13 cellular contexts compared by ENCODE assay signal in genomic region chr5:56638768-56639238, GRCh38.
DNase-seq lines count a peak whose midpoint lies in the region; ATAC-seq, FAIRE-seq and TF ChIP-seq lines count a peak whose summit lies in the region.
"Had no signal": no experiment of that assay in that cellular context is flagged by ENCODE, and none has a peak within 500 bp of the region (broad histone marks: within the 10 kb centered on the region; RNA-seq: fewer than 3 reads in every experiment).

No MANE protein-coding gene starts in this region.

- no peaks in the 10 kb centered on the region for H3K36me3 ChIP-seq in keratinocyte (ENCODE audit: control insufficient read depth in 2 of 2, extremely low read depth in 1 of 2, insufficient read depth in 2 of 2, low read length in 2 of 2)
- H3K36me3 ChIP-seq: Peyer's patch had no signal

- peak overlapping the region; percentile 60 for H3K27ac Mint-ChIP-seq in type B pancreatic cell
- H3K27ac Mint-ChIP-seq: activated CD8-positive, alpha-beta memory T cell treated with anti-CD3 and anti-CD28 coated beads, Interleukin-2, amount 10 ng/mL, durations not matched to agents 7 days and 5 days had no signal

- no peak for ATAC-seq in GM21526 (IDR thresholded peaks at IDR 0.05; ENCODE audit: low FRiP score, unreplicated experiment)
- ATAC-seq: activated CD8-positive, alpha-beta memory T cell treated with anti-CD3 and anti-CD28 coated beads, Interleukin-2, amount 10 ng/mL, durations not matched to agents 7 days and 5 days had no signal

- no peak overlapping the region for H2AFZ ChIP-seq in keratinocyte (ENCODE audit: control insufficient read depth, low read length)

- H3K27ac ChIP-seq in keratinocyte (ENCODE audit: control insufficient read depth, insufficient read depth, low read length) = peak overlapping the region; percentile 37

- TF ChIP-seq CTCF in keratinocyte (optimal IDR thresholded peaks at IDR 0.05 in 1 of 3, IDR thresholded peaks at IDR 0.05 in 1 of 3, conservative IDR thresholded peaks at IDR 0.05 in 1 of 3; ENCODE audit: extremely low read depth in 1 of 3, insufficient read depth in 2 of 3, low read length in 3 of 3) = no peak
- no peak for TF ChIP-seq CTCF in type B pancreatic cell (conservative IDR thresholded peaks at IDR 0.05)

- no peaks in the 10 kb centered on the region for H3K9me3 ChIP-seq in keratinocyte (ENCODE audit: control insufficient read depth, low read depth, low read length)
- H3K9me3 ChIP-seq: Peyer's patch had no signal

- H3K27me3 Mint-ChIP-seq in type B pancreatic cell = no peaks in the 10 kb centered on the region

- peaks cover 27% of the 10 kb centered on the region for H3K4me1 ChIP-seq in keratinocyte (ENCODE audit: control insufficient read depth, extremely low read depth, insufficient read depth, low read length)

- peak overlapping the region; percentile 17 for H3K4me2 ChIP-seq in keratinocyte (ENCODE audit: control insufficient read depth, extremely low read depth, insufficient read depth, low read depth, low read length)

- no peaks in the 10 kb centered on the region for H3K36me3 Mint-ChIP-seq in type B pancreatic cell
- H3K36me3 Mint-ChIP-seq: activated CD8-positive, alpha-beta memory T cell treated with anti-CD3 and anti-CD28 coated beads, Interleukin-2, amount 10 ng/mL, durations not matched to agents 7 days and 5 days had no signal

- peaks cover 57% of the 10 kb centered on the region for H3K4me1 Mint-ChIP-seq in type B pancreatic cell (ENCODE audit: unreplicated experiment)
- H3K4me1 Mint-ChIP-seq: activated CD8-positive, alpha-beta memory T cell treated with anti-CD3 and anti-CD28 coated beads, Interleukin-2, amount 10 ng/mL, durations not matched to agents 7 days and 5 days had no signal

- H3K4me3 ChIP-seq in keratinocyte (ENCODE audit: control insufficient read depth in 2 of 3, extremely low read depth in 1 of 3, insufficient read depth in 2 of 3, low read depth in 1 of 3, low read length in 3 of 3) = no peak overlapping the region
- H3K4me3 ChIP-seq: Peyer's patch had no signal

- dilution Hi-C loops in keratinocyte (cut with MboI; ENCODE audit: extremely low pct_ligation_motif_present, low sequenced_read_pairs) = no loop called here

- peak overlapping the region; percentile 19 for H3K9ac ChIP-seq in keratinocyte (ENCODE audit: control insufficient read depth, extremely low read depth, insufficient read depth, low read length)

- no peaks in the 10 kb centered on the region for H3K27me3 ChIP-seq in keratinocyte (ENCODE audit: control insufficient read depth, extremely low read depth, insufficient read depth, low read length)
- H3K27me3 ChIP-seq: Peyer's patch had no signal

- no peak overlapping the region for H3K4me3 Mint-ChIP-seq in type B pancreatic cell
- H3K4me3 Mint-ChIP-seq: activated CD8-positive, alpha-beta memory T cell treated with anti-CD3 and anti-CD28 coated beads, Interleukin-2, amount 10 ng/mL, durations not matched to agents 7 days and 5 days had no signal

- H3K79me2 ChIP-seq in keratinocyte (ENCODE audit: control insufficient read depth, insufficient read depth, low read length) = no peaks in the 10 kb centered on the region

- no peaks in the 10 kb centered on the region for H3K9me1 ChIP-seq in keratinocyte (ENCODE audit: control insufficient read depth, extremely low read depth, insufficient read depth, low read length)

- DNase-seq in activated gamma-delta T cell treated with Interleukin-2 at 50 U/mL for 16 hours (peak; percentile 14), activated gamma-delta T cell (lab: John Stamatoyannopoulos, UW) (no peak), NCI-H69 (lab: John Stamatoyannopoulos, UW) (peak; percentile 61), keratinocyte (ENCODE audit: low read depth, low spot score) (peak; percentile 15), type B pancreatic cell (ENCODE audit: extremely low spot score, unreplicated experiment) (no peak), SW480 (ENCODE audit: low spot score) (no peak)
- no peak for DNase-seq in effector CD8-positive, alpha-beta T cell (lab: John Stamatoyannopoulos, UW)
- DNase-seq: activated CD8-positive, alpha-beta memory T cell treated with anti-CD3 and anti-CD28 coated beads, Interleukin-2, amount 10 ng/mL, durations not matched to agents 7 days and 5 days; C1 segment of cervical spinal cord; erythroblast; NCI-H1694 had no signal

- no peaks in the 10 kb centered on the region for H4K20me1 ChIP-seq in keratinocyte (ENCODE audit: control insufficient read depth, extremely low read depth, insufficient read depth, low read length)

- no peaks in the 10 kb centered on the region for H3K9me3 Mint-ChIP-seq in type B pancreatic cell

- FAIRE-seq in keratinocyte (lab: Jason Lieb, UNC) = peak; percentile 91

Comparison
In these comparisons a context has a peak if more than half of its experiments do, and no peak if none do; other contexts are left out.
1. DNase-seq: peak in activated gamma-delta T cell treated with Interleukin-2 at 50 U/mL for 16 hours (single experiment), NCI-H69 (single experiment) and keratinocyte (single experiment); none in activated gamma-delta T cell (single experiment), type B pancreatic cell (single experiment), SW480 (single experiment) and effector CD8-positive, alpha-beta T cell (single experiment).